In genomic region chr12:130413909-130414308, GRCh38 we compare ENCODE assay signal across 22 cellular contexts.
DNase-seq lines count a peak whose midpoint lies in the region; ATAC-seq and TF ChIP-seq lines count a peak whose summit lies in the region.
"Had no signal": no experiment of that assay in that cellular context is flagged by ENCODE, and none has a peak within 500 bp of the region (broad histone marks: within the 10 kb centered on the region; RNA-seq: fewer than 3 reads in every experiment).

No MANE protein-coding gene starts in this region.

- TF ChIP-seq CTCF in right atrium auricular region (IDR thresholded peaks at IDR 0.05) = no peak
- no peak for TF ChIP-seq CTCF in spleen (IDR thresholded peaks at IDR 0.05 in 8 of 11, conservative IDR thresholded peaks at IDR 0.05 in 3 of 11)
- TF ChIP-seq CTCF in Peyer's patch (IDR thresholded peaks at IDR 0.05) = no peak

- H3K36me3 ChIP-seq in right atrium auricular region (no peaks in the 10 kb centered on the region), spleen (no peaks in the 10 kb centered on the region), Peyer's patch (no peaks in the 10 kb centered on the region)
- H3K36me3 ChIP-seq: BLaER1 treated with 17β-estradiol and CSF1 and Interleukin-3, amounts not matched to agents 10 nM and 100 nM had no signal

- intact Hi-C loops in right cardiac atrium (cut with DNase I) (no loop called here), spleen (cut with DNase I; ENCODE audit: low total_unique reads) (no loop called here)

- H3K9me3 ChIP-seq in right atrium auricular region = no peaks in the 10 kb centered on the region
- no peaks in the 10 kb centered on the region for H3K9me3 ChIP-seq in right cardiac atrium (ENCODE audit: control insufficient read depth, low read length)
- no peaks in the 10 kb centered on the region for H3K9me3 ChIP-seq in spleen
- H3K9me3 ChIP-seq in Peyer's patch = no peaks in the 10 kb centered on the region
- H3K9me3 ChIP-seq: A549; BE2C; BLaER1 treated with 17β-estradiol and CSF1 and Interleukin-3, amounts not matched to agents 10 nM and 100 nM had no signal

- WGBS in right cardiac atrium = 85% methylated on average over 18 of the region's 18 CpGs
- 87 to 92% (median 89%) methylated on average over 14 to 18 of the region's 18 CpGs for WGBS in spleen, 5 donors

- peak; percentile 26 for DNase-seq in right atrium auricular region (ENCODE audit: low spot score)
- DNase-seq in right cardiac atrium = no peak
- peak; percentile 34 for DNase-seq in ecto neural progenitor cell (ENCODE audit: low spot score)
- DNase-seq in spleen = peak; percentile 62
- no peak for DNase-seq in Peyer's patch
- DNase-seq: 8988T; ACHN; AML-193; BE2C; CD4-positive, alpha-beta T cell; CD8-positive, alpha-beta memory T cell; DMS 273 treated with DMSO at 0.1 percent for 48 hours; DMS79; EL; GDM1; GM23248; H7 had no signal

- H3K4me1 ChIP-seq in right atrium auricular region (no peaks in the 10 kb centered on the region), right cardiac atrium (ENCODE audit: control insufficient read depth, insufficient read depth, low read length) (no peaks in the 10 kb centered on the region), spleen (no peaks in the 10 kb centered on the region), Peyer's patch (no peaks in the 10 kb centered on the region)
- H3K4me1 ChIP-seq: A549; BE2C; BLaER1 treated with 17β-estradiol and CSF1 and Interleukin-3, amounts not matched to agents 10 nM and 100 nM had no signal

- H3K27me3 ChIP-seq in right atrium auricular region = no peaks in the 10 kb centered on the region
- H3K27me3 ChIP-seq in right cardiac atrium (ENCODE audit: control insufficient read depth, insufficient read depth) = no peaks in the 10 kb centered on the region
- H3K27me3 ChIP-seq in spleen (replicated peaks in 1 of 7) = peaks cover 0 to 7% (median 0%) of the 10 kb centered on the region in 7 donors
- no peaks in the 10 kb centered on the region for H3K27me3 ChIP-seq in Peyer's patch
- H3K27me3 ChIP-seq: BE2C; BLaER1 treated with 17β-estradiol and CSF1 and Interleukin-3, amounts not matched to agents 10 nM and 100 nM had no signal

- H3K4me3 ChIP-seq in right atrium auricular region = no peak overlapping the region
- no peak overlapping the region for H3K4me3 ChIP-seq in right cardiac atrium (ENCODE audit: low read length)
- H3K4me3 ChIP-seq in spleen = no peak overlapping the region
- H3K4me3 ChIP-seq in Peyer's patch = no peak overlapping the region
- H3K4me3 ChIP-seq: A549; BLaER1 treated with 17β-estradiol and CSF1 and Interleukin-3, amounts not matched to agents 10 nM and 100 nM; GM12878; GM23248 had no signal

- TF ChIP-seq POLR2A in spleen (IDR thresholded peaks at IDR 0.05) = no peak
- TF ChIP-seq POLR2A in Peyer's patch (IDR thresholded peaks at IDR 0.05) = no peak

- H3K27ac ChIP-seq in right atrium auricular region (no peak overlapping the region), right cardiac atrium (ENCODE audit: low read length) (no peak overlapping the region), spleen (no peak overlapping the region), Peyer's patch (no peak overlapping the region)
- H3K27ac ChIP-seq: A549; BLaER1 treated with 17β-estradiol and CSF1 and Interleukin-3, amounts not matched to agents 10 nM and 100 nM; GM23248 had no signal

- ATAC-seq in right cardiac atrium (no peak), HG03442 (IDR thresholded peaks at IDR 0.05; ENCODE audit: unreplicated experiment) (no peak)
- ATAC-seq: A549, GM12878, HCT116 had no signal

Comparison
In these comparisons a context has a peak if more than half of its experiments do, and no peak if none do; other contexts are left out.
1. DNase-seq: peak in right atrium auricular region (single experiment), ecto neural progenitor cell (single experiment) and spleen (single experiment); none in right cardiac atrium (0 of 3) and Peyer's patch (0 of 3).